ENCODE assay signal across 15 cellular contexts in genomic region chr20:3925113-3925695, GRCh38. TPM values are rescaled to one million over a fixed set of nuclear protein-coding genes. Genes with fewer than 3 reads are reported as not detected.
DNase-seq lines count a peak whose midpoint lies in the region; ATAC-seq, FAIRE-seq and TF ChIP-seq lines count a peak whose summit lies in the region.
"Had no signal": no experiment of that assay in that cellular context is flagged by ENCODE, and none has a peak within 500 bp of the region (broad histone marks: within the 10 kb centered on the region; RNA-seq: fewer than 3 reads in every experiment).

No MANE protein-coding gene starts in this region.

- peaks cover 11 to 22% of the 10 kb centered on the region in 2 experiments; a peak in 4 of 5 replicates for H3K4me1 ChIP-seq in K562 (replicated peaks in 1 of 2; ENCODE audit: control insufficient read depth in 2 of 2, insufficient read depth in 2 of 2, low read length in 2 of 2)

- H3K27me3 Mint-ChIP-seq in T-helper 2 cell treated with Interferon-gamma antibody and Interleukin-4, amounts not matched to agents 5 μg/mL and 100 μg/mL, for 36 hours (ENCODE audit: low read depth) = no peaks in the 10 kb centered on the region
- H3K27me3 Mint-ChIP-seq in neural crest cell (ENCODE audit: low read depth) = peaks cover 8% of the 10 kb centered on the region

- TF ChIP-seq EP300 in K562 (IDR thresholded peaks at IDR 0.05; ENCODE audit: low read length) = no peak

- peaks cover 19% of the 10 kb centered on the region for H3K4me1 Mint-ChIP-seq in T-helper 2 cell treated with Interferon-gamma antibody and Interleukin-4, amounts not matched to agents 5 μg/mL and 100 μg/mL, for 36 hours (ENCODE audit: low read depth)
- peaks cover 31% of the 10 kb centered on the region for H3K4me1 Mint-ChIP-seq in neural crest cell

- H3K79me2 ChIP-seq in K562 (ENCODE audit: control insufficient read depth, insufficient read depth, low read length) = peaks cover 5% of the 10 kb centered on the region; the same call in 2 of the 3 replicates

- H3K4me3 ChIP-seq in HL-60 (replicated peaks; ENCODE audit: insufficient read depth, low read length) = no peak overlapping the region
- H3K4me3 ChIP-seq in K562 = no peak overlapping the region

- peak overlapping the region; percentile 46 for H3K27ac ChIP-seq in HL-60 (replicated peaks)
- H3K27ac ChIP-seq in K562 (ENCODE audit: extremely low read depth, low read depth, low read length) = no peak overlapping the region

- peaks cover 43% of the 10 kb centered on the region; the same call in 2 of the 3 replicates for H3K36me3 ChIP-seq in K562 (ENCODE audit: control insufficient read depth, insufficient read depth, low read length)

- no peaks in the 10 kb centered on the region for H3K9me3 Mint-ChIP-seq in T-helper 2 cell treated with Interferon-gamma antibody and Interleukin-4, amounts not matched to agents 5 μg/mL and 100 μg/mL, for 36 hours
- no peaks in the 10 kb centered on the region for H3K9me3 Mint-ChIP-seq in neural crest cell

- no peak overlapping the region for H2AFZ ChIP-seq in K562 (ENCODE audit: low read depth, low read length)

- H4K20me1 ChIP-seq in K562 (replicated peaks; ENCODE audit: control insufficient read depth, insufficient read depth, low read length) = peaks cover 18% of the 10 kb centered on the region; the same call in 1 of the 2 replicates

- no peak for FAIRE-seq in K562 (lab: Jason Lieb, UNC)
- FAIRE-seq: astrocyte had no signal

- in situ Hi-C loops in K562 (cut with MboI) = no loop called here

- H3K9me3 ChIP-seq in K562 (replicated peaks; ENCODE audit: control insufficient read depth, insufficient read depth, low read depth, low read length) = no peaks in the 10 kb centered on the region

- no peak for TF ChIP-seq RAD21 in K562 (CRISPR knock-in tag; conservative IDR thresholded peaks at IDR 0.05 in 1 of 2, IDR thresholded peaks at IDR 0.05 in 1 of 2)

- H3K4me3 Mint-ChIP-seq in T-helper 2 cell treated with Interferon-gamma antibody and Interleukin-4, amounts not matched to agents 5 μg/mL and 100 μg/mL, for 36 hours = no peak overlapping the region
- H3K4me3 Mint-ChIP-seq in neural crest cell = no peak overlapping the region

- peak overlapping the region; percentile 81 for H3K27ac Mint-ChIP-seq in T-helper 2 cell treated with Interferon-gamma antibody and Interleukin-4, amounts not matched to agents 5 μg/mL and 100 μg/mL, for 36 hours
- H3K27ac Mint-ChIP-seq in neural crest cell (ENCODE audit: unreplicated experiment) = peak overlapping the region; percentile 82

- H3K9ac ChIP-seq in K562 (ENCODE audit: insufficient read depth in 1 of 2, low read depth in 2 of 2, low read length in 2 of 2) = peak overlapping the region in 1 of 2 experiments; percentile 23; a peak in 1 of 4 replicates

- POLR2A ChIA-PET in K562 (lab: Yijun Ruan, JAX) = interaction anchor here (0.6 to 2.5 kb wide), 3 partner anchors 8 to 150 kb away, joined by 3 to 8 read pairs (median 5); no protein-coding TSS in a partner anchor

- TF ChIP-seq CTCF in HL-60 (IDR thresholded peaks at IDR 0.05; ENCODE audit: insufficient read depth, low read length) = no peak
- TF ChIP-seq CTCF in K562 (IDR thresholded peaks at IDR 0.05 in 2 of 3, conservative IDR thresholded peaks at IDR 0.05 in 1 of 3; ENCODE audit: insufficient read depth in 2 of 3, low read depth in 1 of 3, low read length in 3 of 3) = no peak
- no peak for TF ChIP-seq CTCF in neural crest cell (conservative IDR thresholded peaks at IDR 0.05)

- ATAC-seq in K562 (peak; percentile 8; the same call in 2 of the 3 replicates), GM18867 (IDR thresholded peaks at IDR 0.05; ENCODE audit: unreplicated experiment) (no peak), HG03442 (IDR thresholded peaks at IDR 0.05; ENCODE audit: unreplicated experiment) (no peak)
- ATAC-seq: esophagus mucosa had no signal

- no peak; the same call in 1 of the 2 replicates for TF ChIP-seq POLR2A in K562 (conservative IDR thresholded peaks at IDR 0.05)

- H3K9me1 ChIP-seq in K562 (ENCODE audit: control insufficient read depth, insufficient read depth, low read length) = no peaks in the 10 kb centered on the region

- CTCF ChIA-PET in K562 (lab: Yijun Ruan, JAX; ENCODE audit: low intra/inter-chr PET ratio) = no interaction called here

- H3K4me2 ChIP-seq in K562 (ENCODE audit: insufficient read depth, low read length) = no peak overlapping the region

- BruUV-seq in K562 (replicated peaks; lab: Mats Ljungman, UMichigan) = no TSS peak

- H3K27me3 ChIP-seq in HL-60 (ENCODE audit: insufficient read depth, poor library complexity, severe bottlenecking) (no peaks in the 10 kb centered on the region), K562 (ENCODE audit: control insufficient read depth in 2 of 2, insufficient read depth in 2 of 2, low read length in 2 of 2) (no peaks in the 10 kb centered on the region)

- 87% methylated on average over 11 of the region's 11 CpGs for WGBS in K562 (ENCODE audit: insufficient coverage, low coverage, missing lambda C conversion rate)

- peaks cover 38% of the 10 kb centered on the region for H3K36me3 Mint-ChIP-seq in T-helper 2 cell treated with Interferon-gamma antibody and Interleukin-4, amounts not matched to agents 5 μg/mL and 100 μg/mL, for 36 hours (ENCODE audit: low read depth)
- H3K36me3 Mint-ChIP-seq in neural crest cell (ENCODE audit: low read depth) = peaks cover 14% of the 10 kb centered on the region

- intact Hi-C loops in K562 (cut with micrococcal nuclease) = loop anchor here (5.0 to 10.0 kb wide), 2 partner anchors 87 to 270 kb away; no protein-coding TSS in a partner anchor

- DNase-seq in T-helper 2 cell treated with Interferon-gamma antibody and Interleukin-4, amounts not matched to agents 5 μg/mL and 100 μg/mL, for 36 hours (ENCODE audit: low spot score) = no peak
- DNase-seq in T-helper 2 cell (no peak), HL-60 (ENCODE audit: low read depth in 1 of 2, low spot score in 1 of 2) (no peak), K562 (ENCODE audit: extremely low read depth in 1 of 4, low spot score in 3 of 4) (no peak), neural crest cell (ENCODE audit: low read depth, low spot score) (no peak)
- no peak for DNase-seq in stimulated activated naive CD4-positive, alpha-beta T cell treated with Interleukin-2 at 50 U/mL for 16 hours (lab: John Stamatoyannopoulos, UW)
- DNase-seq: 8988T, cortex of kidney, islet precursor cell, mesendoderm, NCI-H510A treated with DMSO at 0.1 percent for 48 hours had no signal

TF ChIP-seq in K562, 482 proteins besides CTCF, POLR2A, EP300 and RAD21 (continues in another document):
- 0 out of 2 replicates have a peak, but pooled peaks have one; percentile 8 for TF ChIP-seq SP1 (CRISPR knock-in tag; IDR thresholded peaks at IDR 0.05)
- 0 out of 2 replicates have a peak, but pooled peaks have one; percentile 7 for TF ChIP-seq SUPT5H (IDR thresholded peaks at IDR 0.05)

RNA-seq across cellular contexts. Expression of gene PANK2, which starts 36.0 kb away (rescaled TPM):
- total RNA-seq in K562 (2011; cell fraction: chromatin; rRNA removed; ENCODE audit: low replicate concordance) = 46.6 and 73.9 TPM in 2 replicates
- total RNA-seq in K562 (2011; cell fraction: nucleolus; rRNA removed) = 27.2 and 30.0 TPM in 2 replicates
- total RNA-seq in K562 (2011; cell fraction: nucleoplasm; rRNA removed) = 35.8 and 46.8 TPM in 2 replicates
- total RNA-seq in K562 (2014; rRNA removed) (28.0 and 31.3 TPM in 2 replicates), K562 (2014; rRNA removed; fragmentation: Illumina TruSeq; extraction: Trizol) (43.5 and 50.4 TPM in 2 replicates), K562 (2015; rRNA removed; fragmentation: Illumina TruSeq; extraction: Trizol) (31.6 and 36.1 TPM in 2 replicates), K562 (2021) (29.2 and 34.2 TPM in 2 replicates), neural crest cell (65.4 and 66.9 TPM in 2 replicates)
- polyA plus RNA-seq in K562 (2011; rRNA removed) (39.0 and 39.3 TPM in 2 replicates), K562 (2014; fragmentation: Illumina TruSeq; extraction: Trizol) (28.5 and 31.4 TPM in 2 replicates), K562 (2014; fragmentation: Nextera tagmentation; extraction: Ambion mirVana) (10 to 100 TPM; 14.9 to 16.3 TPM), K562 (2014; rRNA removed) (25.3 and 29.4 TPM in 2 replicates)
- polyA plus RNA-seq in K562 (2011; cell fraction: cytosol; rRNA removed) = 7.9 and 27.3 TPM in 2 replicates
- polyA plus RNA-seq in K562 (2011; cell fraction: nucleus; rRNA removed) = 15.7 and 35.1 TPM in 2 replicates
- polyA plus RNA-seq in K562 (2012) = 22.7 and 40.6 TPM in 2 replicates
- 49.1 and 76.6 TPM in 2 replicates for polyA minus RNA-seq in K562 (2011; rRNA and poly(A)+ RNA removed)
- polyA minus RNA-seq in K562 (2011; cell fraction: cytosol; rRNA and poly(A)+ RNA removed) = 11.5 and 22.7 TPM in 2 replicates
- 20.1 and 42.4 TPM in 2 replicates for polyA minus RNA-seq in K562 (2011; cell fraction: nucleus; rRNA and poly(A)+ RNA removed)
